Comparison of ENCODE assay signal across 17 cellular contexts in genomic region chr2:234745347-234745746, GRCh38.
DNase-seq lines count a peak whose midpoint lies in the region; ATAC-seq and TF ChIP-seq lines count a peak whose summit lies in the region.
"Had no signal": no experiment of that assay in that cellular context is flagged by ENCODE, and none has a peak within 500 bp of the region (broad histone marks: within the 10 kb centered on the region; RNA-seq: fewer than 3 reads in every experiment).

No MANE protein-coding gene starts in this region.

- dilution Hi-C loops in mammary epithelial cell (cut with HindIII; ENCODE audit: low sequenced_read_pairs), result no loop called here

- in situ Hi-C loops in mammary epithelial cell (cut with MboI; ENCODE audit: low sequenced_read_pairs in 2 of 2), result no loop called here

- CTCF ChIA-PET in HEK293T (lab: Yijun Ruan, JAX) (interaction anchor here (0.5 kb wide), 1 partner anchor 85 kb away, joined by 3 read pairs; no protein-coding TSS in a partner anchor), mammary epithelial cell (lab: Charles Lee; ENCODE audit: low non-redundant PET) (interaction anchor here (0.6 kb wide), 1 partner anchor 371 kb away, joined by 3 read pairs; no protein-coding TSS in a partner anchor)

- no peak for ATAC-seq in GM18868 (IDR thresholded peaks at IDR 0.05; ENCODE audit: unreplicated experiment)
- ATAC-seq: GM12878 had no signal

- 60% methylated on average over 1 of the region's 1 CpG for WGBS in mammary epithelial cell (ENCODE audit: low coverage, missing lambda C conversion rate)

- no peak overlapping the region for H3K4me2 ChIP-seq in mammary epithelial cell (ENCODE audit: insufficient read depth, low read depth, low read length)

- peaks cover 5% of the 10 kb centered on the region for H3K9me3 ChIP-seq in mammary epithelial cell (replicated peaks; ENCODE audit: insufficient read depth, low read length)
- H3K9me3 ChIP-seq: neutrophil had no signal

- DNase-seq in AG09309 (ENCODE audit: low read depth) (no peak), HEK293T (ENCODE audit: extremely low spot score) (peak; percentile 17), mammary epithelial cell (no peak), iPS-NIHi7 (ENCODE audit: extremely low spot score) (peak; percentile 56), SW480 (ENCODE audit: low spot score) (no peak), Ammon's horn (ENCODE audit: low spot score) (no peak), occipital lobe (lab: John Stamatoyannopoulos, UW) (no peak)
- DNase-seq: activated naive CD4-positive, alpha-beta T cell treated with Interleukin-2 at 50 U/mL for 16 hours; DMS79; effector memory CD4-positive, alpha-beta T cell; NCI-H446; sigmoid colon; stimulated activated CD4-positive, alpha-beta T cell treated with anti-CD3 and anti-CD28 coated beads, Interleukin-4, amount 100 ng/mL, for 24 hours had no signal

- H3K4me3 ChIP-seq in AG09309 (ENCODE audit: control insufficient read depth, low read depth, low read length) (no peak overlapping the region), mammary epithelial cell (replicated peaks in 1 of 3; ENCODE audit: insufficient read depth in 1 of 3, low read depth in 2 of 3, low read length in 3 of 3) (no peak overlapping the region)
- H3K4me3 ChIP-seq: GM12878, sigmoid colon had no signal

- H3K4me1 ChIP-seq in mammary epithelial cell (ENCODE audit: insufficient read depth, low read length), result no peaks in the 10 kb centered on the region
- H3K4me1 ChIP-seq: sigmoid colon had no signal

- intact Hi-C loops in mammary epithelial cell (cut with micrococcal nuclease), result loop anchor here (10.0 kb wide), 1 partner anchor 181 kb away; no protein-coding TSS in a partner anchor

- H3K79me2 ChIP-seq in mammary epithelial cell (ENCODE audit: insufficient read depth, low read length), result no peaks in the 10 kb centered on the region

- BruUV-seq in mammary epithelial cell (replicated peaks; lab: Mats Ljungman, UMichigan), result no TSS peak

- H3K9ac ChIP-seq in mammary epithelial cell (ENCODE audit: insufficient read depth, low read length), result no peak overlapping the region

- no peaks in the 10 kb centered on the region for H3K27me3 ChIP-seq in mammary epithelial cell (ENCODE audit: insufficient read depth, low read length)
- H3K27me3 ChIP-seq: neutrophil, sigmoid colon had no signal

- POLR2A ChIA-PET in HEK293T (lab: Yijun Ruan, JAX), result no interaction called here

- H3K36me3 ChIP-seq in mammary epithelial cell (ENCODE audit: insufficient read depth, low read length), result no peaks in the 10 kb centered on the region
- H3K36me3 ChIP-seq: neutrophil, sigmoid colon had no signal

- H4K20me1 ChIP-seq in mammary epithelial cell (ENCODE audit: insufficient read depth, low read length), result no peaks in the 10 kb centered on the region

- TF ChIP-seq CTCF in AG09309 (IDR thresholded peaks at IDR 0.05; ENCODE audit: control insufficient read depth, insufficient read depth, low read depth, low read length, missing control alignments) (peak; percentile 4), mammary epithelial cell (conservative IDR thresholded peaks at IDR 0.05 in 1 of 2, IDR thresholded peaks at IDR 0.05 in 1 of 2; ENCODE audit: extremely low read depth in 1 of 2, insufficient read depth in 1 of 2, low read depth in 1 of 2, low read length in 2 of 2) (peak; percentile 18 to 29)

- H3K27ac ChIP-seq in mammary epithelial cell (ENCODE audit: insufficient read depth, low read depth, low read length), result no peak overlapping the region
- H3K27ac ChIP-seq: HL-60, neutrophil, sigmoid colon had no signal

- no peak overlapping the region for H2AFZ ChIP-seq in mammary epithelial cell (ENCODE audit: low read depth, low read length)

TF ChIP-seq in HEK293T, 16 proteins besides CTCF, POLR2A, EP300 and RAD21:
- TF ChIP-seq TARDBP (IDR thresholded peaks at IDR 0.05) (no peak), L3MBTL2 (conservative IDR thresholded peaks at IDR 0.05) (no peak), SUZ12 (IDR thresholded peaks at IDR 0.05) (no peak), NFRKB (IDR thresholded peaks at IDR 0.05) (no peak), ARNT (IDR thresholded peaks at IDR 0.05) (no peak), ELF4 (IDR thresholded peaks at IDR 0.05) (no peak), PKNOX1 (IDR thresholded peaks at IDR 0.05) (no peak), FOXK2 (IDR thresholded peaks at IDR 0.05) (no peak), SP1 (IDR thresholded peaks at IDR 0.05) (no peak), HDGF (IDR thresholded peaks at IDR 0.05; ENCODE audit: borderline replicate concordance) (no peak), LEF1 (IDR thresholded peaks at IDR 0.05; ENCODE audit: borderline replicate concordance) (no peak), ZNF384 (IDR thresholded peaks at IDR 0.05) (no peak), CTBP1 (IDR thresholded peaks at IDR 0.05; ENCODE audit: borderline replicate concordance) (no peak), FOXA1 (IDR thresholded peaks at IDR 0.05) (no peak), BHLHE40 (IDR thresholded peaks at IDR 0.05; ENCODE audit: borderline replicate concordance) (no peak), FOXM1 (IDR thresholded peaks at IDR 0.05; ENCODE audit: borderline replicate concordance) (no peak)

Comparison
In these comparisons a context has a peak if more than half of its experiments do, and no peak if none do; other contexts are left out.
1. DNase-seq: peak in HEK293T (single experiment) and iPS-NIHi7 (single experiment); none in AG09309 (single experiment), mammary epithelial cell (single experiment), SW480 (single experiment), Ammon's horn (single experiment) and occipital lobe (single experiment).